ENCODE assay signal across 8 cellular contexts in genomic region chr12:100163416-100164152, GRCh38. TPM values are rescaled to one million over a fixed set of nuclear protein-coding genes. Genes with fewer than 3 reads are reported as not detected.
DNase-seq lines count a peak whose midpoint lies in the region; ATAC-seq and TF ChIP-seq lines count a peak whose summit lies in the region.

No MANE protein-coding gene starts in this region.

- peaks cover 48% of the 10 kb centered on the region for H3K36me3 Mint-ChIP-seq in GM23338 (ENCODE audit: low read depth)

- H3K9me3 ChIP-seq in thoracic aorta, result no peaks in the 10 kb centered on the region

- ATAC-seq in GM23338, result peak; percentile 100
- peak; percentile 36 for ATAC-seq in thoracic aorta (ENCODE audit: insufficient number of reproducible peaks, low FRiP score, low read depth)

- TF ChIP-seq CTCF in GM23338 (conservative IDR thresholded peaks at IDR 0.05; ENCODE audit: low read depth in 2 of 2), result no peak; a peak in 1 of 4 replicates
- TF ChIP-seq CTCF in RWPE1 (conservative IDR thresholded peaks at IDR 0.05; ENCODE audit: low read depth), result peak; percentile 37
- no peak for TF ChIP-seq CTCF in foreskin fibroblast (IDR thresholded peaks at IDR 0.05; ENCODE audit: low read depth, low read length)
- TF ChIP-seq CTCF in thoracic aorta (IDR thresholded peaks at IDR 0.05), result peak; percentile 44

- H3K36me3 ChIP-seq in GM23338 (ENCODE audit: insufficient read depth) (0 out of 2 replicates have a peak, but pooled peaks cover 4% of the 10 kb centered on the region), thoracic aorta (no peaks in the 10 kb centered on the region)

- peaks cover 41% of the 10 kb centered on the region for H3K4me1 Mint-ChIP-seq in GM23338

- H3K4me1 ChIP-seq in GM23338 (ENCODE audit: insufficient read depth) (peaks cover 20% of the 10 kb centered on the region), thoracic aorta (ENCODE audit: control insufficient read depth in 1 of 2, low read depth in 2 of 2) (peaks cover 4 to 12% of the 10 kb centered on the region in 2 donors)

- H3K27me3 Mint-ChIP-seq in GM23338 (ENCODE audit: insufficient read depth, low read depth, poor library complexity), result peaks cover 9% of the 10 kb centered on the region

- no peaks in the 10 kb centered on the region for H4K20me1 ChIP-seq in GM23338 (replicated peaks; ENCODE audit: insufficient read depth)

- peak; percentile 74 for DNase-seq in DMS79 (lab: John Stamatoyannopoulos, UW)
- peak; percentile 95 for DNase-seq in GM23338 (ENCODE audit: low spot score)
- peak; percentile 92 to 93 for DNase-seq in Kasumi-1 (lab: John Stamatoyannopoulos, UW)
- DNase-seq in RWPE1 (ENCODE audit: low spot score), result peak; percentile 80
- DNase-seq in activated effector memory CD4-positive, alpha-beta T cell treated with anti-CD3 and anti-CD28 coated beads, Interleukin-2, amount 50 U/mL, for 16 hours, result peak; percentile 88
- peak; percentile 49 to 79 for DNase-seq in foreskin fibroblast
- DNase-seq in nucleus accumbens (lab: John Stamatoyannopoulos, UW), result peak in 50 of 56 donors; percentile 11 to 74 (median 44)
- peak; percentile 31 for DNase-seq in thoracic aorta (ENCODE audit: low spot score)

- CTCF ChIA-PET in RWPE1 (lab: Yijun Ruan, JAX), result interaction anchor here (0.5 to 1.5 kb wide), 5 partner anchors 9 to 1616 kb away, joined by 3 to 6 read pairs (median 4); no protein-coding TSS in a partner anchor

- H3K27ac Mint-ChIP-seq in GM23338, result peak overlapping the region; percentile 92

- H3K27ac ChIP-seq in GM23338 (ENCODE audit: low read depth) (peak overlapping the region; percentile 83), RWPE1 (0 out of 2 replicates have a peak overlapping the region, but pooled peaks have one; percentile 19), thoracic aorta (no peak overlapping the region)

- H3F3A ChIP-seq in GM23338 (replicated peaks; ENCODE audit: low read depth), result no peaks in the 10 kb centered on the region

- peak overlapping the region; percentile 41 for H3K4me3 ChIP-seq in GM23338
- peak overlapping the region; percentile 32 to 38 for H3K4me3 ChIP-seq in foreskin fibroblast (ENCODE audit: low read depth in 1 of 2, low read length in 2 of 2)
- peak overlapping the region; percentile 42 for H3K4me3 ChIP-seq in thoracic aorta

- H3K9me2 ChIP-seq in GM23338 (ENCODE audit: insufficient read depth), result no peaks in the 10 kb centered on the region

- H2AFZ ChIP-seq in GM23338, result no peak overlapping the region

- POLR2A ChIA-PET in RWPE1 (lab: Yijun Ruan, JAX; ENCODE audit: low non-redundant PET), result no interaction called here

- H3K9me3 Mint-ChIP-seq in GM23338, result peaks cover 21% of the 10 kb centered on the region

- H3K79me2 ChIP-seq in GM23338 (replicated peaks; ENCODE audit: insufficient read depth), result no peaks in the 10 kb centered on the region

- peak overlapping the region; percentile 66 for H3K4me3 Mint-ChIP-seq in GM23338

- H3K27me3 ChIP-seq in GM23338 (ENCODE audit: insufficient read depth) (no peaks in the 10 kb centered on the region), thoracic aorta (replicated peaks; ENCODE audit: insufficient read depth) (no peaks in the 10 kb centered on the region)

- H3K4me2 ChIP-seq in GM23338, result peak overlapping the region; percentile 63

TF ChIP-seq in GM23338, 12 proteins besides CTCF, POLR2A, EP300 and RAD21:
- TF ChIP-seq ZNF462 (CRISPR knock-in tag; IDR thresholded peaks at IDR 0.05), result no peak
- peak; percentile 41; the same call in 1 of the 2 replicates for TF ChIP-seq POLR2AphosphoS5 (IDR thresholded peaks at IDR 0.05; ENCODE audit: low read depth)
- TF ChIP-seq CREB1 (CRISPR knock-in tag; IDR thresholded peaks at IDR 0.05; ENCODE audit: low read depth), result peak; percentile 50; the same call in 1 of the 2 replicates

RNA-seq across cellular contexts. Expression of gene BLTP3B, which starts 20.9 kb away (rescaled TPM):
- total RNA-seq in GM23338 (2014; rRNA removed; shearing (Covaris generic)), result 22.6 and 35.8 TPM in 2 replicates
- 9.5 and 11.2 TPM in 2 replicates for polyA plus RNA-seq in GM23338 (2016; fragmentation: Nextera tagmentation; extraction: Ambion mirVana)
- total RNA-seq in thoracic aorta, result 10 to 100 TPM; 42.9 to 62.5 TPM

RNA-seq across cellular contexts. Expression of gene ACTR6, which starts 37.0 kb away (rescaled TPM):
- total RNA-seq in GM23338 (2014; rRNA removed; shearing (Covaris generic)), result 30.1 and 44.7 TPM in 2 replicates
- 42.5 and 44.2 TPM in 2 replicates for polyA plus RNA-seq in GM23338 (2016; fragmentation: Nextera tagmentation; extraction: Ambion mirVana)
- 100 to 1,000 TPM in 1 of 2 donors, 10 to 100 TPM in 1; 17.6 to 130 TPM for total RNA-seq in thoracic aorta

Comparison
In these comparisons a context has a peak if more than half of its experiments do, and no peak if none do; other contexts are left out.
1. DNase-seq: peak in every context shown above with its lines; median percentile 95 in GM23338; 92 in Kasumi-1; 88 in activated effector memory CD4-positive, alpha-beta T cell treated with anti-CD3 and anti-CD28 coated beads, Interleukin-2, amount 50 U/mL, for 16 hours; 80 in RWPE1; 74 in DMS79; 64 in foreskin fibroblast; 44 in nucleus accumbens; 31 in thoracic aorta.
2. H3K27ac ChIP-seq: peak in GM23338 (single experiment) and RWPE1 (single experiment); none in thoracic aorta (0 of 2).
3. CTCF ChIP-seq: peak in RWPE1 (single experiment) and thoracic aorta (single experiment); none in GM23338 (0 of 2) and foreskin fibroblast (single experiment).
4. Peak in every context shown above with its lines, with median percentiles within 50 percentile points of each other: H3K4me3 ChIP-seq.